Comparison of ENCODE assay signal across 14 cellular contexts in genomic region chr1:198549863-198550262, GRCh38. TPM values are rescaled to one million over a fixed set of nuclear protein-coding genes. Genes with fewer than 3 reads are reported as not detected.
A peak's percentile ranks its signal among the peaks of the same experiment; 100 is the strongest.
DNase-seq lines count a peak whose midpoint lies in the region; ATAC-seq and TF ChIP-seq lines count a peak whose summit lies in the region.
"Had no signal": no experiment of that assay in that cellular context is flagged by ENCODE, and none has a peak within 500 bp of the region (broad histone marks: within the 10 kb centered on the region; RNA-seq: fewer than 3 reads in every experiment).

No MANE protein-coding gene starts in this region.

- H3K27me3 Mint-ChIP-seq in activated CD4-positive, alpha-beta T cell treated with anti-CD3 and anti-CD28 coated beads for 36 hours = no peaks in the 10 kb centered on the region
- H3K27me3 Mint-ChIP-seq in stimulated activated memory B cell treated with anti-CD40 and anti-IgM and Interleukin-4, amounts not matched to agents 10 μg/mL and 1 μg/mL and 100 μg/mL, for 72 hours = no peaks in the 10 kb centered on the region
- no peaks in the 10 kb centered on the region for H3K27me3 Mint-ChIP-seq in glutamatergic neuron (ENCODE audit: unreplicated experiment)

- H3K36me3 Mint-ChIP-seq in activated CD4-positive, alpha-beta T cell treated with anti-CD3 and anti-CD28 coated beads for 36 hours (ENCODE audit: low read depth) = peaks cover 7% of the 10 kb centered on the region
- H3K36me3 Mint-ChIP-seq in stimulated activated memory B cell treated with anti-CD40 and anti-IgM and Interleukin-4, amounts not matched to agents 10 μg/mL and 1 μg/mL and 100 μg/mL, for 72 hours = peaks cover 10% of the 10 kb centered on the region
- no peaks in the 10 kb centered on the region for H3K36me3 Mint-ChIP-seq in glutamatergic neuron (ENCODE audit: unreplicated experiment)

- no peak overlapping the region for H2BK12ac ChIP-seq in neuronal stem cell (ENCODE audit: low read length)

- no peak overlapping the region for H3K4me3 Mint-ChIP-seq in activated CD4-positive, alpha-beta T cell treated with anti-CD3 and anti-CD28 coated beads for 36 hours
- H3K4me3 Mint-ChIP-seq in stimulated activated memory B cell treated with anti-CD40 and anti-IgM and Interleukin-4, amounts not matched to agents 10 μg/mL and 1 μg/mL and 100 μg/mL, for 72 hours = no peak overlapping the region
- no peak overlapping the region for H3K4me3 Mint-ChIP-seq in glutamatergic neuron (ENCODE audit: unreplicated experiment)
- H3K4me3 Mint-ChIP-seq: T-helper 1 cell treated with Interleukin-12 subunit alpha and Interleukin-12 subunit beta and Interleukin-4 antibody, amounts not matched to agents 30 μg/mL and 1 μg/mL, for 36 hours had no signal

- H3K4ac ChIP-seq in neuronal stem cell (ENCODE audit: low read length) = no peak overlapping the region

- peak overlapping the region; percentile 35 for H3K27ac Mint-ChIP-seq in activated CD4-positive, alpha-beta T cell treated with anti-CD3 and anti-CD28 coated beads for 36 hours
- H3K27ac Mint-ChIP-seq in stimulated activated memory B cell treated with anti-CD40 and anti-IgM and Interleukin-4, amounts not matched to agents 10 μg/mL and 1 μg/mL and 100 μg/mL, for 72 hours = peak overlapping the region; percentile 50
- no peak overlapping the region for H3K27ac Mint-ChIP-seq in glutamatergic neuron (ENCODE audit: unreplicated experiment)
- H3K27ac Mint-ChIP-seq: T-helper 1 cell treated with Interleukin-12 subunit alpha and Interleukin-12 subunit beta and Interleukin-4 antibody, amounts not matched to agents 30 μg/mL and 1 μg/mL, for 36 hours had no signal

- no peak overlapping the region for H3K14ac ChIP-seq in neuronal stem cell (ENCODE audit: low read length)

- H3K27ac ChIP-seq in neuronal stem cell (replicated peaks; ENCODE audit: low read length) = no peak overlapping the region
- H3K27ac ChIP-seq: A549, upper lobe of left lung had no signal

- H3K18ac ChIP-seq in neuronal stem cell (ENCODE audit: low read length) = no peak overlapping the region

- no peak overlapping the region for H3K9ac ChIP-seq in neuronal stem cell (ENCODE audit: low read depth, low read length, poor library complexity)

- POLR2A ChIA-PET in activated CD4-positive, alpha-beta T cell treated with anti-CD3 and anti-CD28 coated beads for 36 hours (lab: Charles Lee) = interaction anchor here (0.7 kb wide), 1 partner anchor 181 kb away, joined by 4 read pairs; no protein-coding TSS in a partner anchor

- H3K23ac ChIP-seq in neuronal stem cell (ENCODE audit: low read depth, low read length, poor library complexity) = no peak overlapping the region

- intact Hi-C loops in activated CD4-positive, alpha-beta T cell treated with anti-CD3 and anti-CD28 coated beads for 36 hours (cut with DNase I, micrococcal nuclease) = no loop called here
- intact Hi-C loops in posterior cingulate gyrus (cut with DNase I) = no loop called here

- no peak for DNase-seq in activated CD4-positive, alpha-beta T cell treated with anti-CD3 and anti-CD28 coated beads for 36 hours
- no peak for DNase-seq in activated CD4-positive, alpha-beta T cell treated with anti-CD3 and anti-CD28 coated beads for 4 hours
- DNase-seq in neuronal stem cell (ENCODE audit: low spot score) (no peak), glutamatergic neuron (no peak), posterior cingulate gyrus (no peak)
- DNase-seq: IMR-90, NCI-H446, upper lobe of left lung had no signal

- H2AFZ ChIP-seq in neuronal stem cell (ENCODE audit: low read length) = no peak overlapping the region

- H2BK15ac ChIP-seq in neuronal stem cell (ENCODE audit: low read length) = no peak overlapping the region

- no peak overlapping the region for H4K91ac ChIP-seq in neuronal stem cell (ENCODE audit: low read depth, low read length, poor library complexity)

- no peak for TF ChIP-seq CTCF in glutamatergic neuron (IDR thresholded peaks at IDR 0.05; ENCODE audit: partially characterized antibody, unreplicated experiment)

- no peak overlapping the region for H3K4me2 ChIP-seq in neuronal stem cell (ENCODE audit: insufficient read depth, low read length, poor library complexity, severe bottlenecking)
- H3K4me2 ChIP-seq: A549 had no signal

- H3K4me1 Mint-ChIP-seq in activated CD4-positive, alpha-beta T cell treated with anti-CD3 and anti-CD28 coated beads for 36 hours = peaks cover 31% of the 10 kb centered on the region
- H3K4me1 Mint-ChIP-seq in stimulated activated memory B cell treated with anti-CD40 and anti-IgM and Interleukin-4, amounts not matched to agents 10 μg/mL and 1 μg/mL and 100 μg/mL, for 72 hours = peaks cover 48% of the 10 kb centered on the region
- H3K4me1 Mint-ChIP-seq in glutamatergic neuron (ENCODE audit: low read depth, unreplicated experiment) = no peaks in the 10 kb centered on the region

- no peak overlapping the region for H3K4me3 ChIP-seq in neuronal stem cell (ENCODE audit: low read length in 2 of 2)
- H3K4me3 ChIP-seq: A549, upper lobe of left lung had no signal

- H3K9me3 ChIP-seq in neuronal stem cell (replicated peaks in 1 of 2; ENCODE audit: control insufficient read depth in 2 of 2, insufficient read depth in 1 of 2, low read depth in 1 of 2, low read length in 2 of 2) = no peaks in the 10 kb centered on the region
- H3K9me3 ChIP-seq: A549, upper lobe of left lung had no signal

- H2AK5ac ChIP-seq in neuronal stem cell (ENCODE audit: low read depth, low read length) = no peak overlapping the region

- H2BK5ac ChIP-seq in neuronal stem cell (ENCODE audit: low read length) = no peak overlapping the region

- no peak overlapping the region for H2BK120ac ChIP-seq in neuronal stem cell (ENCODE audit: low read depth, low read length)

- peaks cover 9% of the 10 kb centered on the region for H3K9me3 Mint-ChIP-seq in activated CD4-positive, alpha-beta T cell treated with anti-CD3 and anti-CD28 coated beads for 36 hours (ENCODE audit: low read depth)
- H3K9me3 Mint-ChIP-seq in stimulated activated memory B cell treated with anti-CD40 and anti-IgM and Interleukin-4, amounts not matched to agents 10 μg/mL and 1 μg/mL and 100 μg/mL, for 72 hours = peaks cover 13% of the 10 kb centered on the region
- H3K9me3 Mint-ChIP-seq in glutamatergic neuron (ENCODE audit: unreplicated experiment) = no peaks in the 10 kb centered on the region

- CTCF ChIA-PET in activated CD4-positive, alpha-beta T cell treated with anti-CD3 and anti-CD28 coated beads for 36 hours (lab: Charles Lee) = interaction anchor here (0.9 to 1.9 kb wide), 4 partner anchors 9 to 61 kb away, joined by 3 to 9 read pairs (median 3); partner anchors contain the start of gene ATP6V1G3

- H3K27me3 ChIP-seq in neuronal stem cell (ENCODE audit: control insufficient read depth in 3 of 3, insufficient read depth in 3 of 3, low read depth in 1 of 3, low read length in 3 of 3) = no peaks in the 10 kb centered on the region
- H3K27me3 ChIP-seq: upper lobe of left lung had no signal

- ATAC-seq in activated CD4-positive, alpha-beta T cell treated with anti-CD3 and anti-CD28 coated beads for 36 hours = peak; percentile 67
- ATAC-seq in GM21619 (IDR thresholded peaks at IDR 0.05; ENCODE audit: unreplicated experiment) = peak; percentile 82
- ATAC-seq in HG03342 (IDR thresholded peaks at IDR 0.05; ENCODE audit: unreplicated experiment) = peak; percentile 87
- ATAC-seq in stimulated activated memory B cell treated with anti-CD40 and anti-IgM and Interleukin-4, amounts not matched to agents 10 μg/mL and 1 μg/mL and 100 μg/mL, for 72 hours = peak; percentile 96
- ATAC-seq: A549 had no signal

- no peaks in the 10 kb centered on the region for H3K36me3 ChIP-seq in neuronal stem cell (replicated peaks in 1 of 2; ENCODE audit: control insufficient read depth in 2 of 2, insufficient read depth in 2 of 2, low read length in 2 of 2)
- H3K36me3 ChIP-seq: upper lobe of left lung had no signal

- no peaks in the 10 kb centered on the region for H3K79me1 ChIP-seq in neuronal stem cell (ENCODE audit: low read depth, low read length)

- H4K8ac ChIP-seq in neuronal stem cell (ENCODE audit: low read depth, low read length) = no peak overlapping the region

- H3K4me1 ChIP-seq in neuronal stem cell (ENCODE audit: control insufficient read depth in 2 of 2, insufficient read depth in 1 of 2, low read depth in 1 of 2, low read length in 2 of 2) = no peaks in the 10 kb centered on the region
- H3K4me1 ChIP-seq: A549, upper lobe of left lung had no signal

RNA-seq across cellular contexts. Expression of gene ATP6V1G3, which starts 9.4 kb away (rescaled TPM):
- not detected for total RNA-seq in activated CD4-positive, alpha-beta T cell treated with anti-CD3 and anti-CD28 coated beads for 36 hours
- not detected for polyA plus RNA-seq in neuronal stem cell (2013, experiment 1 of 2)
- polyA plus RNA-seq in neuronal stem cell (2013, experiment 2 of 2) = not detected
- not detected for total RNA-seq in glutamatergic neuron (ENCODE audit: unreplicated experiment)
- total RNA-seq: dermis microvascular lymphatic vessel endothelial cell, IMR-90, upper lobe of left lung had no signal
- polyA plus RNA-seq: A549, IMR-90 had no signal
